ENCODE assay signal across 8 cellular contexts in genomic region chr12:101670007-101670671, GRCh38. TPM values are rescaled to one million over a fixed set of nuclear protein-coding genes. Genes with fewer than 3 reads are reported as not detected.
DNase-seq lines count a peak whose midpoint lies in the region; ATAC-seq and TF ChIP-seq lines count a peak whose summit lies in the region.

No MANE protein-coding gene starts in this region.

- H3K9me3 Mint-ChIP-seq in activated naive CD4-positive, alpha-beta T cell treated with anti-CD3 and anti-CD28 coated beads for 36 hours = no peaks in the 10 kb centered on the region
- H3K9me3 Mint-ChIP-seq in stimulated activated effector memory CD8-positive, alpha-beta T cell treated with anti-CD3 and anti-CD28 coated beads, Interleukin-12 subunit alpha, Interleukin-12 subunit beta, amount 100 ng/mL, for 72 hours = no peaks in the 10 kb centered on the region

- peaks cover 2% of the 10 kb centered on the region for H3K27me3 Mint-ChIP-seq in activated naive CD4-positive, alpha-beta T cell treated with anti-CD3 and anti-CD28 coated beads for 36 hours (ENCODE audit: low read depth)

- ATAC-seq in stimulated activated effector memory CD8-positive, alpha-beta T cell treated with anti-CD3 and anti-CD28 coated beads, Interleukin-12 subunit alpha, Interleukin-12 subunit beta, amount 100 ng/mL, for 72 hours = peak; percentile 71
- ATAC-seq in HG02973 (IDR thresholded peaks at IDR 0.05; ENCODE audit: unreplicated experiment) = no peak

- H3K4me3 Mint-ChIP-seq in activated naive CD4-positive, alpha-beta T cell treated with anti-CD3 and anti-CD28 coated beads for 36 hours = no peak overlapping the region
- no peak overlapping the region for H3K4me3 Mint-ChIP-seq in stimulated activated effector memory CD8-positive, alpha-beta T cell treated with anti-CD3 and anti-CD28 coated beads, Interleukin-12 subunit alpha, Interleukin-12 subunit beta, amount 100 ng/mL, for 72 hours

- H3K36me3 ChIP-seq in adipocyte (ENCODE audit: control insufficient read depth, insufficient read depth, low read length, severe bottlenecking) = no peaks in the 10 kb centered on the region
- H3K36me3 ChIP-seq in hepatocyte (replicated peaks; ENCODE audit: insufficient read depth, low read depth) = no peaks in the 10 kb centered on the region

- peak overlapping the region; percentile 73 for H2AFZ ChIP-seq in hepatocyte

- H3K9me3 ChIP-seq in adipocyte (ENCODE audit: control insufficient read depth, low read length) = no peaks in the 10 kb centered on the region
- no peaks in the 10 kb centered on the region for H3K9me3 ChIP-seq in hepatocyte (ENCODE audit: low read depth)

- 62% methylated on average over 6 of the region's 6 CpGs for WGBS in hepatocyte (ENCODE audit: low lambda C conversion rate, missing lambda C conversion rate)

- intact Hi-C loops in activated naive CD4-positive, alpha-beta T cell treated with anti-CD3 and anti-CD28 coated beads for 36 hours (cut with micrococcal nuclease) = loop anchor here (1.0 to 2.0 kb wide), 3 partner anchors 27 to 161 kb away; partner anchors contain the start of genes CHPT1 and GNPTAB

- no peak overlapping the region for H3K4me3 ChIP-seq in adipocyte (ENCODE audit: low read length)
- H3K4me3 ChIP-seq in hepatocyte = no peak overlapping the region

- H3K79me2 ChIP-seq in hepatocyte = no peaks in the 10 kb centered on the region

- H3K4me2 ChIP-seq in hepatocyte = no peak overlapping the region

- H3K9me2 ChIP-seq in hepatocyte (replicated peaks; ENCODE audit: insufficient read depth) = no peaks in the 10 kb centered on the region

- no peaks in the 10 kb centered on the region for H3K36me3 Mint-ChIP-seq in activated naive CD4-positive, alpha-beta T cell treated with anti-CD3 and anti-CD28 coated beads for 36 hours (ENCODE audit: low read depth)
- H3K36me3 Mint-ChIP-seq in stimulated activated effector memory CD8-positive, alpha-beta T cell treated with anti-CD3 and anti-CD28 coated beads, Interleukin-12 subunit alpha, Interleukin-12 subunit beta, amount 100 ng/mL, for 72 hours = peaks cover 6% of the 10 kb centered on the region

- H3K27ac Mint-ChIP-seq in activated naive CD4-positive, alpha-beta T cell treated with anti-CD3 and anti-CD28 coated beads for 36 hours = no peak overlapping the region
- H3K27ac Mint-ChIP-seq in stimulated activated effector memory CD8-positive, alpha-beta T cell treated with anti-CD3 and anti-CD28 coated beads, Interleukin-12 subunit alpha, Interleukin-12 subunit beta, amount 100 ng/mL, for 72 hours = no peak overlapping the region

- CTCF ChIA-PET in activated naive CD4-positive, alpha-beta T cell treated with anti-CD3 and anti-CD28 coated beads for 36 hours (lab: Charles Lee) = interaction anchor here (0.6 kb wide), 3 partner anchors 30 to 245 kb away, joined by 3 to 6 read pairs (median 3); no protein-coding TSS in a partner anchor

- H3K27me3 ChIP-seq in adipocyte (replicated peaks; ENCODE audit: control insufficient read depth, insufficient read depth, low read length) = peaks cover 7% of the 10 kb centered on the region
- H3K27me3 ChIP-seq in hepatocyte = no peaks in the 10 kb centered on the region

- no peak overlapping the region for H3K9ac ChIP-seq in adipocyte (ENCODE audit: low read length)

- peak; percentile 47 for TF ChIP-seq CTCF in hepatocyte (IDR thresholded peaks at IDR 0.05; ENCODE audit: poor library complexity)

- H4K20me1 ChIP-seq in hepatocyte (ENCODE audit: insufficient read depth, poor library complexity, severe bottlenecking) = no peaks in the 10 kb centered on the region

- peaks cover 6% of the 10 kb centered on the region for H3K4me1 ChIP-seq in adipocyte (ENCODE audit: control insufficient read depth, insufficient read depth, low read length)
- no peaks in the 10 kb centered on the region for H3K4me1 ChIP-seq in hepatocyte (ENCODE audit: insufficient read depth)

- peak; percentile 70 for DNase-seq in activated naive CD4-positive, alpha-beta T cell treated with anti-CD3 and anti-CD28 coated beads for 36 hours
- no peak for DNase-seq in activated naive CD4-positive, alpha-beta T cell treated with Interleukin-2 at 50 U/mL for 16 hours
- DNase-seq in NCI-H69 (lab: John Stamatoyannopoulos, UW) = peak; percentile 57
- peak; percentile 55 for DNase-seq in adipocyte (ENCODE audit: low read depth)
- peak; percentile 50 for DNase-seq in hepatocyte (ENCODE audit: low spot score)
- peak in 1 of 2 donors; percentile 58 for DNase-seq in stimulated activated effector memory CD8-positive, alpha-beta T cell treated with anti-CD3 and anti-CD28 coated beads, Interleukin-12 subunit alpha, Interleukin-12 subunit beta, amount 100 ng/mL, for 72 hours (ENCODE audit: low spot score in 2 of 2)
- no peak for DNase-seq in anterior cingulate cortex (lab: John Stamatoyannopoulos, UW)

- H3K27ac ChIP-seq in hepatocyte = no peak overlapping the region

- H3K4me1 Mint-ChIP-seq in activated naive CD4-positive, alpha-beta T cell treated with anti-CD3 and anti-CD28 coated beads for 36 hours (ENCODE audit: low read depth) = peaks cover 22% of the 10 kb centered on the region
- peaks cover 20% of the 10 kb centered on the region for H3K4me1 Mint-ChIP-seq in stimulated activated effector memory CD8-positive, alpha-beta T cell treated with anti-CD3 and anti-CD28 coated beads, Interleukin-12 subunit alpha, Interleukin-12 subunit beta, amount 100 ng/mL, for 72 hours

RNA-seq across cellular contexts. Expression of gene CHPT1, which starts 27.3 kb away (rescaled TPM):
- 10 to 100 TPM; 17.1 to 20.0 TPM for total RNA-seq in activated naive CD4-positive, alpha-beta T cell treated with anti-CD3 and anti-CD28 coated beads for 36 hours
- total RNA-seq in hepatocyte = 92.3 and 100 TPM in 2 replicates
- 95.1 and 127 TPM in 2 replicates for polyA plus RNA-seq in hepatocyte

Comparison
In these comparisons a context has a peak if more than half of its experiments do, and no peak if none do; other contexts are left out.
1. DNase-seq: peak in activated naive CD4-positive, alpha-beta T cell treated with anti-CD3 and anti-CD28 coated beads for 36 hours (single experiment), NCI-H69 (single experiment), adipocyte (single experiment) and hepatocyte (single experiment); none in activated naive CD4-positive, alpha-beta T cell treated with Interleukin-2 at 50 U/mL for 16 hours (single experiment) and anterior cingulate cortex (0 of 58).